Comparison of ENCODE assay signal across 8 cellular contexts in the genomic region with DNA sequence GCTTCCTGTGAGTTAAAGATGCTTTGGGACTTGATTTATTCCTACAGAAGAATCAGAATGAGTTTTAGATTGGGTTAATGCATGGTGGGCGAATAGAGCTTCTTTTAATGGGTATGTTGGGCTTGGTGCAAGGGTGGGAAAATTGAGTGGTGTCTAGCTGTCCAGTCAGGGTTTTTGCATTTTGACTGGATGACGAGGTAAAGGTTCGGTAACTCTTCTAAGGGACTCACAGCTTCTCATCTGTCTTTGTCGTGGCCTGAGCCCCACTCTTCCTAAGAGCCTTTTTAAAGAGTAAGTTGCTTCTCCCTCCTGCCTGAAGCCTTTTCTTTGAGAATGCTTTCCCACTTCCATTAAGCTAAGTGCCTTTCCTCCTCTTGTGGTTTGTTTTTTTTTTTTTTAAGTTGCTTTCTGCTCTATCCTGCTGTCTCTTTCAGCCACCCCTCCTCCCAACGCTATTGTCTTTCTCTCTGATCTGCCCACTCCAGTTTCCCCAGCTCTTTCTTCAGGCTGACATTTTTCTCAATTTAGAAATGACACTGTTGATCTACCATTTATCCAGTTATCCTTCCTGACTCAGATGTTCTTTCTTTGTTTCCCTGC. TPM values are rescaled to one million over a fixed set of nuclear protein-coding genes. Genes with fewer than 3 reads are reported as not detected.
DNase-seq lines count a peak whose midpoint lies in the region; ATAC-seq, FAIRE-seq and TF ChIP-seq lines count a peak whose summit lies in the region.

No MANE protein-coding gene starts in this region.

- H3K27me3 ChIP-seq in right lobe of liver (no peaks in the 10 kb centered on the region), tibial nerve (no peaks in the 10 kb centered on the region)

- TF ChIP-seq POLR2A in right lobe of liver (IDR thresholded peaks at IDR 0.05): no peak
- no peak for TF ChIP-seq POLR2A in tibial nerve (IDR thresholded peaks at IDR 0.05)

- intact Hi-C loops in right lobe of liver (cut with DNase I): no loop called here

- H3K4me3 Mint-ChIP-seq in activated T-cell treated with anti-CD3 and anti-CD28 coated beads, Interleukin-2, amount 50 U/mL, for 72 hours: peak overlapping the region; percentile 83 to 91
- H3K4me3 Mint-ChIP-seq in activated naive CD8-positive, alpha-beta T cell treated with anti-CD3 and anti-CD28 coated beads, Interleukin-2, amount 50 U/mL, for 24 hours: peak overlapping the region; percentile 85

- DNase-seq in activated T-cell treated with anti-CD3 and anti-CD28 coated beads, Interleukin-2, amount 50 U/mL, for 72 hours: no peak
- DNase-seq in activated T-cell treated with anti-CD3 and anti-CD28 coated beads for 4 hours: no peak
- DNase-seq in activated naive CD8-positive, alpha-beta T cell treated with anti-CD3 and anti-CD28 coated beads, Interleukin-2, amount 50 U/mL, for 24 hours: no peak
- no peak for DNase-seq in right lobe of liver
- DNase-seq in tibial nerve (ENCODE audit: low spot score in 2 of 2): no peak
- DNase-seq in AG08396 (ENCODE audit: low spot score): no peak
- DNase-seq in NCI-H774 (lab: John Stamatoyannopoulos, UW): no peak
- DNase-seq in frontal cortex (ENCODE audit: low spot score in 2 of 2): no peak

- TF ChIP-seq CTCF in right lobe of liver (IDR thresholded peaks at IDR 0.05) (no peak), tibial nerve (IDR thresholded peaks at IDR 0.05) (no peak)

- ATAC-seq in activated T-cell treated with anti-CD3 and anti-CD28 coated beads, Interleukin-2, amount 50 U/mL, for 72 hours (replicated peaks in 1 of 2): no peak
- no peak for ATAC-seq in activated naive CD8-positive, alpha-beta T cell treated with anti-CD3 and anti-CD28 coated beads, Interleukin-2, amount 50 U/mL, for 24 hours
- ATAC-seq in right lobe of liver: no peak

- no peak for FAIRE-seq in frontal cortex (lab: Jason Lieb, UNC)

- H3K27ac Mint-ChIP-seq in activated T-cell treated with anti-CD3 and anti-CD28 coated beads, Interleukin-2, amount 50 U/mL, for 72 hours: peak overlapping the region; percentile 90
- H3K27ac Mint-ChIP-seq in activated naive CD8-positive, alpha-beta T cell treated with anti-CD3 and anti-CD28 coated beads, Interleukin-2, amount 50 U/mL, for 24 hours: peak overlapping the region; percentile 70

- H3K36me3 ChIP-seq in right lobe of liver (peaks cover 0 to 5% (median 0%) of the 10 kb centered on the region in 4 donors), tibial nerve (peaks cover 0 to 19% (median 4%) of the 10 kb centered on the region in 3 donors)

- H3K27ac ChIP-seq in right lobe of liver (no peak overlapping the region), tibial nerve (peak overlapping the region; percentile 56 to 92 (median 84))

- H3K27me3 Mint-ChIP-seq in activated T-cell treated with anti-CD3 and anti-CD28 coated beads, Interleukin-2, amount 50 U/mL, for 72 hours (ENCODE audit: low read depth): no peaks in the 10 kb centered on the region
- no peaks in the 10 kb centered on the region for H3K27me3 Mint-ChIP-seq in activated naive CD8-positive, alpha-beta T cell treated with anti-CD3 and anti-CD28 coated beads, Interleukin-2, amount 50 U/mL, for 24 hours

- peaks cover 47% of the 10 kb centered on the region for H3K4me1 Mint-ChIP-seq in activated T-cell treated with anti-CD3 and anti-CD28 coated beads, Interleukin-2, amount 50 U/mL, for 72 hours (ENCODE audit: low read depth)
- peaks cover 39% of the 10 kb centered on the region for H3K4me1 Mint-ChIP-seq in activated naive CD8-positive, alpha-beta T cell treated with anti-CD3 and anti-CD28 coated beads, Interleukin-2, amount 50 U/mL, for 24 hours

- H3K9me3 ChIP-seq in right lobe of liver (no peaks in the 10 kb centered on the region), tibial nerve (no peaks in the 10 kb centered on the region)

- no peak for TF ChIP-seq EP300 in tibial nerve (IDR thresholded peaks at IDR 0.05)

- H3K4me3 ChIP-seq in right lobe of liver (peak overlapping the region; percentile 86 to 90 (median 88)), tibial nerve (peak overlapping the region; percentile 59 to 91 (median 76))

- H3K4me1 ChIP-seq in right lobe of liver: peaks cover 0 to 14% (median 3%) of the 10 kb centered on the region in 4 donors
- H3K4me1 ChIP-seq in tibial nerve: peaks cover 2 to 40% (median 17%) of the 10 kb centered on the region in 4 donors

- H3K36me3 Mint-ChIP-seq in activated T-cell treated with anti-CD3 and anti-CD28 coated beads, Interleukin-2, amount 50 U/mL, for 72 hours (ENCODE audit: insufficient read depth in 2 of 2): peaks cover 7 to 10% of the 10 kb centered on the region in 2 donors
- peaks cover 16% of the 10 kb centered on the region for H3K36me3 Mint-ChIP-seq in activated naive CD8-positive, alpha-beta T cell treated with anti-CD3 and anti-CD28 coated beads, Interleukin-2, amount 50 U/mL, for 24 hours (ENCODE audit: low read depth)

- no peaks in the 10 kb centered on the region for H3K9me3 Mint-ChIP-seq in activated T-cell treated with anti-CD3 and anti-CD28 coated beads, Interleukin-2, amount 50 U/mL, for 72 hours
- H3K9me3 Mint-ChIP-seq in activated naive CD8-positive, alpha-beta T cell treated with anti-CD3 and anti-CD28 coated beads, Interleukin-2, amount 50 U/mL, for 24 hours: no peaks in the 10 kb centered on the region

- WGBS in right lobe of liver (ENCODE audit: insufficient coverage, low coverage, low lambda C conversion rate, missing lambda C conversion rate): 44% methylated on average over 5 of the region's 5 CpGs
- 18 to 19% methylated on average over 5 of the region's 5 CpGs for WGBS in tibial nerve, 2 donors

RNA-seq across cellular contexts. Expression of a gene that starts 1.1 kb away (rescaled TPM):
- 100 to 1,000 TPM; 110 to 139 TPM for total RNA-seq in activated T-cell treated with anti-CD3 and anti-CD28 coated beads, Interleukin-2, amount 50 U/mL, for 72 hours
- 10 to 100 TPM; 11.1 to 21.7 (median 19.4) TPM for total RNA-seq in right lobe of liver
- total RNA-seq in tibial nerve: 10 to 100 TPM; 44.7 to 47.6 (median 46.2) TPM
- 17.5 TPM for total RNA-seq in frontal cortex

RNA-seq across cellular contexts. Expression of a gene that starts 19.8 kb away (rescaled TPM):
- 1 to 10 TPM; 1.3 to 1.8 TPM for total RNA-seq in activated T-cell treated with anti-CD3 and anti-CD28 coated beads, Interleukin-2, amount 50 U/mL, for 72 hours
- total RNA-seq in right lobe of liver: under 1 TPM in 3 of 6 experiments, not detected in 3; 0.10 to 0.28 (median 0.20) TPM
- total RNA-seq in tibial nerve: under 1 TPM in 2 of 4 donors, not detected in 2; 0.30 to 0.59 TPM
- total RNA-seq in frontal cortex: 5.3 TPM

RNA-seq across cellular contexts. Expression of a gene that starts 20.1 kb away (rescaled TPM):
- total RNA-seq in activated T-cell treated with anti-CD3 and anti-CD28 coated beads, Interleukin-2, amount 50 U/mL, for 72 hours: 1 to 10 TPM; 1.4 to 2.3 TPM
- total RNA-seq in right lobe of liver (1 to 10 TPM in 4 of 6 experiments, under 1 TPM in 2; 0.55 to 3.4 (median 2.3) TPM), tibial nerve (10 to 100 TPM; 10.4 to 39.6 (median 24.9) TPM), frontal cortex (6.1 TPM)

RNA-seq across cellular contexts. Expression of a gene that starts 47.6 kb away (rescaled TPM):
- 10 to 100 TPM; 16.4 to 18.8 TPM for total RNA-seq in activated T-cell treated with anti-CD3 and anti-CD28 coated beads, Interleukin-2, amount 50 U/mL, for 72 hours
- 10 to 100 TPM in 4 of 6 experiments, 1 to 10 TPM in 2; 7.5 to 17.5 (median 12.1) TPM for total RNA-seq in right lobe of liver
- total RNA-seq in tibial nerve: 10 to 100 TPM in 2 of 4 donors, 1 to 10 TPM in 2; 1.8 to 22.5 (median 8.5) TPM
- total RNA-seq in frontal cortex: 0.41 TPM

RNA-seq across cellular contexts. Expression of a gene that starts 51.6 kb away (rescaled TPM):
- 10 to 100 TPM; 43.5 to 47.2 TPM for total RNA-seq in activated T-cell treated with anti-CD3 and anti-CD28 coated beads, Interleukin-2, amount 50 U/mL, for 72 hours
- total RNA-seq in right lobe of liver: 10 to 100 TPM in 4 of 6 experiments, 1 to 10 TPM in 2; 7.7 to 17.1 (median 14.3) TPM
- 100 to 1,000 TPM in 3 of 4 donors, 10 to 100 TPM in 1; 96.5 to 226 (median 128) TPM for total RNA-seq in tibial nerve
- 8.2 TPM for total RNA-seq in frontal cortex

Comparison
In these comparisons a context has a peak if more than half of its experiments do, and no peak if none do; other contexts are left out.
1. H3K27ac ChIP-seq: peak in tibial nerve (4 of 4); none in right lobe of liver (0 of 3).